1 cellular context compared by ENCODE assay signal in the genomic region with DNA sequence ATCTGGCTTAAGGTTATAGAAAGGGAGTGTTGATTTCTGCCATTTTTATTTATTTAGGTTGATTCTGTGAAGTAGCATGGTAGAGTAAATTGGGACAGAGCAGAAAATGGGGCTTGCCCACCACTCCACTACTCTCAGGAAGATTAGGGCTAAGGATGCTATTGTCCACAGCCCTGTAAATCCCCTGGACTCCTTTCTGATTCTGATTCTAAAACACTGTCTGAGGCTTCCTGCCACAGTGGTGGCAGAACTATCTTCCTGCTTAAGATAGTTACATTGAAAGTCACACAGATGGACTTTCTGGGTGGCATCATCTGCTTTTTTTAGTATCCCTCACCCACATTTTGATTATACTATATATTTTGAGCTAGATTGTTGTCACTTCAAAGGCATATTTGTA.
TF ChIP-seq lines count a peak whose summit lies in the region.

No MANE protein-coding gene starts in this region.

TF ChIP-seq in WTC11, 78 proteins besides CTCF, POLR2A, EP300 and RAD21 (continued from another document):
- TF ChIP-seq ZNF416 (CRISPR knock-in tag; IDR thresholded peaks at IDR 0.05) (no peak), CREM (CRISPR knock-in tag; IDR thresholded peaks at IDR 0.05) (no peak), HMGA2 (CRISPR knock-in tag; IDR thresholded peaks at IDR 0.05) (no peak), ZBTB21 (CRISPR knock-in tag; IDR thresholded peaks at IDR 0.05; ENCODE audit: borderline replicate concordance) (no peak), MYBL2 (CRISPR knock-in tag; IDR thresholded peaks at IDR 0.05) (no peak)
- TF ChIP-seq, protein P1, sequence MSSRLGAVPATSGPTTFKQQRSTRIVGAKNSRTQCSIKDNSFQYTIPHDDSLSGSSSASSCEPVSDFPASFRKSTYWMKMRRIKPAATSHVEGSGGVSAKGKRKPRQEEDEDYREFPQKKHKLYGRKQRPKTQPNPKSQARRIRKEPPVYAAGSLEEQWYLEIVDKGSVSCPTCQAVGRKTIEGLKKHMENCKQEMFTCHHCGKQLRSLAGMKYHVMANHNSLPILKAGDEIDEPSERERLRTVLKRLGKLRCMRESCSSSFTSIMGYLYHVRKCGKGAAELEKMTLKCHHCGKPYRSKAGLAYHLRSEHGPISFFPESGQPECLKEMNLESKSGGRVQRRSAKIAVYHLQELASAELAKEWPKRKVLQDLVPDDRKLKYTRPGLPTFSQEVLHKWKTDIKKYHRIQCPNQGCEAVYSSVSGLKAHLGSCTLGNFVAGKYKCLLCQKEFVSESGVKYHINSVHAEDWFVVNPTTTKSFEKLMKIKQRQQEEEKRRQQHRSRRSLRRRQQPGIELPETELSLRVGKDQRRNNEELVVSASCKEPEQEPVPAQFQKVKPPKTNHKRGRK (CRISPR knock-in tag; IDR thresholded peaks at IDR 0.05; ENCODE audit: borderline replicate concordance) = no peak
- TF ChIP-seq, protein P2, sequence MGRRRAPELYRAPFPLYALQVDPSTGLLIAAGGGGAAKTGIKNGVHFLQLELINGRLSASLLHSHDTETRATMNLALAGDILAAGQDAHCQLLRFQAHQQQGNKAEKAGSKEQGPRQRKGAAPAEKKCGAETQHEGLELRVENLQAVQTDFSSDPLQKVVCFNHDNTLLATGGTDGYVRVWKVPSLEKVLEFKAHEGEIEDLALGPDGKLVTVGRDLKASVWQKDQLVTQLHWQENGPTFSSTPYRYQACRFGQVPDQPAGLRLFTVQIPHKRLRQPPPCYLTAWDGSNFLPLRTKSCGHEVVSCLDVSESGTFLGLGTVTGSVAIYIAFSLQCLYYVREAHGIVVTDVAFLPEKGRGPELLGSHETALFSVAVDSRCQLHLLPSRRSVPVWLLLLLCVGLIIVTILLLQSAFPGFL (CRISPR knock-in tag; IDR thresholded peaks at IDR 0.05; ENCODE audit: borderline replicate concordance) = no peak
